In genomic region chr1:235632538-235633219, GRCh38 we compare ENCODE assay signal across 8 cellular contexts. TPM values are rescaled to one million over a fixed set of nuclear protein-coding genes. Genes with fewer than 3 reads are reported as not detected.
DNase-seq lines count a peak whose midpoint lies in the region; ATAC-seq and TF ChIP-seq lines count a peak whose summit lies in the region.

No MANE protein-coding gene starts in this region.

- no peaks in the 10 kb centered on the region for H3K79me1 ChIP-seq in IMR-90 (ENCODE audit: low read depth in 1 of 2, low read length in 2 of 2)

- peaks cover 0 to 6% (median 0%) of the 10 kb centered on the region in 7 donors for H3K9me3 Mint-ChIP-seq in CD4-positive, CD25-positive, alpha-beta regulatory T cell

- peak overlapping the region; percentile 26 for H3K4me3 ChIP-seq in CD4-positive, CD25-positive, alpha-beta regulatory T cell (ENCODE audit: low read depth, low read length)
- H3K4me3 ChIP-seq in IMR-90 (ENCODE audit: insufficient read depth, low read depth, low read length) (peak overlapping the region; percentile 49), astrocyte of the cerebellum (ENCODE audit: low read depth, low read length) (peak overlapping the region; percentile 14), retinal pigment epithelial cell (ENCODE audit: low read length) (peak overlapping the region; percentile 38), body of pancreas (no peak overlapping the region)

- peaks cover 0 to 7% (median 5%) of the 10 kb centered on the region in 4 donors for H3K4me1 Mint-ChIP-seq in CD4-positive, CD25-positive, alpha-beta regulatory T cell

- peaks cover 3% of the 10 kb centered on the region for H3K27me3 ChIP-seq in CD4-positive, CD25-positive, alpha-beta regulatory T cell (ENCODE audit: control insufficient read depth, insufficient read depth, low read length)
- 0 out of 2 replicates have a peak, but pooled peaks cover 4% of the 10 kb centered on the region for H3K27me3 ChIP-seq in IMR-90 (ENCODE audit: control insufficient read depth, insufficient read depth, low read length)
- no peaks in the 10 kb centered on the region for H3K27me3 ChIP-seq in body of pancreas

- H3K18ac ChIP-seq in IMR-90 (ENCODE audit: low read depth, low read length), result peak overlapping the region; percentile 70; the same call in 1 of the 2 replicates

- no peaks in the 10 kb centered on the region for H3K9me1 ChIP-seq in IMR-90 (ENCODE audit: insufficient read depth, low read length)

- no peak for TF ChIP-seq RAD21 in IMR-90 (IDR thresholded peaks at IDR 0.05; ENCODE audit: low read length)

- H3K4ac ChIP-seq in IMR-90 (ENCODE audit: low read depth, low read length), result no peak overlapping the region; the same call in 1 of the 2 replicates

- H2BK15ac ChIP-seq in IMR-90 (ENCODE audit: low read depth, low read length), result no peak overlapping the region

- H3K27ac ChIP-seq in CD4-positive, CD25-positive, alpha-beta regulatory T cell (ENCODE audit: insufficient read depth, low read length, poor library complexity, severe bottlenecking), result no peak overlapping the region
- H3K27ac ChIP-seq in IMR-90 (ENCODE audit: insufficient read depth, low read length) (no peak overlapping the region), body of pancreas (no peak overlapping the region)

- CTCF ChIA-PET in IMR-90 (lab: Yijun Ruan, JAX), result interaction anchor here (1.0 kb wide), 1 partner anchor 100 kb away, joined by 4 read pairs; no protein-coding TSS in a partner anchor

- H2AK5ac ChIP-seq in IMR-90 (ENCODE audit: low read depth, low read length), result no peak overlapping the region

- no peak overlapping the region for H3K23ac ChIP-seq in IMR-90 (ENCODE audit: low read depth, low read length)

- H3K4me2 ChIP-seq in IMR-90 (ENCODE audit: low read depth, low read length), result peak overlapping the region; percentile 100

- H3K27me3 Mint-ChIP-seq in CD4-positive, CD25-positive, alpha-beta regulatory T cell, result peaks cover 37% of the 10 kb centered on the region

- 10% methylated on average over 2 of the region's 14 CpGs; no CpG with 5 or more reads in 1 of the 2 experiments for WGBS in IMR-90 (ENCODE audit: extremely low coverage in 2 of 2, insufficient read length in 1 of 2), 2 experiments
- WGBS in body of pancreas, 2 donors, result 46 to 51% methylated on average over 14 of the region's 14 CpGs

- dilution Hi-C loops in IMR-90 (cut with HindIII; ENCODE audit: low sequenced_read_pairs, unreplicated experiment), result no loop called here

- no peak for TF ChIP-seq CTCF in GM20000 (IDR thresholded peaks at IDR 0.05; ENCODE audit: extremely low read depth, missing control alignments)
- no peak for TF ChIP-seq CTCF in IMR-90 (conservative IDR thresholded peaks at IDR 0.05; ENCODE audit: low read depth, low read length)
- no peak for TF ChIP-seq CTCF in astrocyte of the cerebellum (IDR thresholded peaks at IDR 0.05; ENCODE audit: low read depth, low read length, missing control alignments)
- TF ChIP-seq CTCF in retinal pigment epithelial cell (conservative IDR thresholded peaks at IDR 0.05; ENCODE audit: low read depth, low read length), result no peak
- no peak for TF ChIP-seq CTCF in body of pancreas (IDR thresholded peaks at IDR 0.05)

- H3K36me3 Mint-ChIP-seq in CD4-positive, CD25-positive, alpha-beta regulatory T cell, result no peaks in the 10 kb centered on the region

- no peak overlapping the region for H3K27ac Mint-ChIP-seq in CD4-positive, CD25-positive, alpha-beta regulatory T cell

- intact Hi-C loops in IMR-90 (cut with micrococcal nuclease), result loop anchor here (2.0 to 10.0 kb wide), 3 partner anchors 16 to 1300 kb away; partner anchors contain the start of genes GNG4 and TARBP1
- intact Hi-C loops in body of pancreas (cut with DNase I), result no loop called here

- in situ Hi-C loops in IMR-90 (cut with MboI; ENCODE audit: low sequenced_read_pairs), result no loop called here
- in situ Hi-C loops in astrocyte of the cerebellum (cut with HindIII; ENCODE audit: low sequenced_read_pairs), result no loop called here

- peak overlapping the region; percentile 29 for H2AK9ac ChIP-seq in IMR-90 (replicated peaks; ENCODE audit: low read depth, low read length, poor library complexity)

- TF ChIP-seq POLR2A in IMR-90 (IDR thresholded peaks at IDR 0.05; ENCODE audit: low read depth, low read length) (no peak), body of pancreas (IDR thresholded peaks at IDR 0.05) (no peak)

- H2BK5ac ChIP-seq in IMR-90 (ENCODE audit: low read depth, low read length, poor library complexity, severe bottlenecking), result no peak overlapping the region

- H4K20me1 ChIP-seq in IMR-90 (ENCODE audit: insufficient read depth, low read length), result no peaks in the 10 kb centered on the region

- H3K36me3 ChIP-seq in CD4-positive, CD25-positive, alpha-beta regulatory T cell (ENCODE audit: control insufficient read depth, insufficient read depth, low read length), result no peaks in the 10 kb centered on the region
- H3K36me3 ChIP-seq in IMR-90 (ENCODE audit: control insufficient read depth, insufficient read depth, low read length) (no peaks in the 10 kb centered on the region), body of pancreas (replicated peaks in 1 of 2; ENCODE audit: insufficient read depth in 1 of 2, low read depth in 2 of 2) (no peaks in the 10 kb centered on the region)

- H3K4me3 Mint-ChIP-seq in CD4-positive, CD25-positive, alpha-beta regulatory T cell, result no peak overlapping the region

- H2BK120ac ChIP-seq in IMR-90 (ENCODE audit: low read depth, low read length), result 0 out of 2 replicates have a peak overlapping the region, but pooled peaks have one; percentile 16

- H3K9ac ChIP-seq in IMR-90 (ENCODE audit: low read depth, low read length), result peak overlapping the region; percentile 68

- H4K5ac ChIP-seq in IMR-90 (ENCODE audit: low read depth, low read length), result peak overlapping the region; percentile 77; the same call in 1 of the 2 replicates

- 0 out of 2 replicates have a peak overlapping the region, but pooled peaks have one; percentile 6 for H4K91ac ChIP-seq in IMR-90 (ENCODE audit: insufficient read depth, low read depth, low read length)

- H2BK20ac ChIP-seq in IMR-90 (ENCODE audit: low read depth, low read length), result no peak overlapping the region

- peak overlapping the region; percentile 11; the same call in 1 of the 2 replicates for H3K56ac ChIP-seq in IMR-90 (ENCODE audit: extremely low read depth, insufficient read depth, low read length)

- no peak for ATAC-seq in CD4-positive, CD25-positive, alpha-beta regulatory T cell (ENCODE audit: low read depth in 2 of 2)
- ATAC-seq in IMR-90 (ENCODE audit: low read depth) (peak; percentile 62), body of pancreas (no peak)

- H3K9me3 ChIP-seq in CD4-positive, CD25-positive, alpha-beta regulatory T cell (ENCODE audit: control insufficient read depth in 2 of 2, low read length in 2 of 2), result no peaks in the 10 kb centered on the region
- H3K9me3 ChIP-seq in IMR-90 (ENCODE audit: control insufficient read depth, insufficient read depth, low read length), result no peaks in the 10 kb centered on the region
- H3K9me3 ChIP-seq in body of pancreas, result no peaks in the 10 kb centered on the region

- DNase-seq in CD4-positive, CD25-positive, alpha-beta regulatory T cell, result peak in 1 of 3 donors; percentile 20
- DNase-seq in GM20000 (ENCODE audit: low spot score) (peak; percentile 72), IMR-90 (peak; percentile 56), astrocyte of the cerebellum (ENCODE audit: low read depth) (peak; percentile 50), retinal pigment epithelial cell (ENCODE audit: low read depth) (peak; percentile 62), NCI-H1092 (lab: John Stamatoyannopoulos, UW) (no peak), body of pancreas (no peak)
- DNase-seq in activated CD8-positive, alpha-beta memory T cell treated with anti-CD3 and anti-CD28 coated beads, Interleukin-2, amount 50 U/mL, for 48 hours, result no peak

- peak overlapping the region; percentile 77; the same call in 1 of the 2 replicates for H3K14ac ChIP-seq in IMR-90 (replicated peaks; ENCODE audit: low read depth, low read length)

- BruUV-seq in IMR-90 (replicated peaks; lab: Mats Ljungman, UMichigan), result no TSS peak

- POLR2A ChIA-PET in IMR-90 (lab: Charles Lee; ENCODE audit: unreplicated experiment), result no interaction called here

- peak overlapping the region; percentile 56 for H2AFZ ChIP-seq in IMR-90 (replicated peaks; ENCODE audit: low read length, poor library complexity)

- H3K4me1 ChIP-seq in CD4-positive, CD25-positive, alpha-beta regulatory T cell (ENCODE audit: control insufficient read depth, insufficient read depth, low read length, poor library complexity, severe bottlenecking), result no peaks in the 10 kb centered on the region
- H3K4me1 ChIP-seq in IMR-90 (ENCODE audit: control insufficient read depth, insufficient read depth, low read length) (peaks cover 9% of the 10 kb centered on the region), body of pancreas (no peaks in the 10 kb centered on the region)

- peak overlapping the region in 1 of 2 experiments; percentile 24; a peak in 1 of 4 replicates for H4K8ac ChIP-seq in IMR-90 (ENCODE audit: low read depth in 2 of 2, low read length in 2 of 2)

TF ChIP-seq in IMR-90, 13 proteins besides CTCF, POLR2A, EP300 and RAD21:
- TF ChIP-seq MAFK (IDR thresholded peaks at IDR 0.05; ENCODE audit: low read depth, low read length) (peak; percentile 37; the same call in 1 of the 2 replicates), USF2 (IDR thresholded peaks at IDR 0.05; ENCODE audit: low read depth, low read length) (no peak)

RNA-seq across cellular contexts. Expression of gene GNG4, which starts 16.9 kb away (rescaled TPM):
- not detected for total RNA-seq in CD4-positive, CD25-positive, alpha-beta regulatory T cell
- polyA plus RNA-seq in CD4-positive, CD25-positive, alpha-beta regulatory T cell, result not detected
- total RNA-seq in IMR-90 (2012; rRNA removed), result 0.18 and 0.28 TPM in 2 replicates
- 0.29 and 0.33 TPM in 2 replicates for polyA plus RNA-seq in IMR-90 (2012; rRNA removed)
- 0.21 and 0.23 TPM in 2 replicates for polyA plus RNA-seq in IMR-90 (2012; cell fraction: cytosol; rRNA removed)
- polyA plus RNA-seq in IMR-90 (2012; cell fraction: nucleus; rRNA removed; ENCODE audit: low replicate concordance), result 0.02 and 0.08 TPM in 2 replicates
- 1 to 10 TPM in 1 of 2 donors, under 1 TPM in 1; 0.66 to 3.1 TPM for total RNA-seq in body of pancreas

Comparison
In these comparisons a context has a peak if more than half of its experiments do, and no peak if none do; other contexts are left out.
1. DNase-seq: peak in GM20000 (single experiment), IMR-90 (single experiment), astrocyte of the cerebellum (single experiment) and retinal pigment epithelial cell (single experiment); none in NCI-H1092 (single experiment), activated CD8-positive, alpha-beta memory T cell treated with anti-CD3 and anti-CD28 coated beads, Interleukin-2, amount 50 U/mL, for 48 hours (single experiment) and body of pancreas (0 of 4).
2. H3K4me3 ChIP-seq: peak in CD4-positive, CD25-positive, alpha-beta regulatory T cell (single experiment), IMR-90 (single experiment), astrocyte of the cerebellum (single experiment) and retinal pigment epithelial cell (single experiment); none in body of pancreas (0 of 2).